Comparison of ENCODE assay signal across 22 cellular contexts in the genomic region with DNA sequence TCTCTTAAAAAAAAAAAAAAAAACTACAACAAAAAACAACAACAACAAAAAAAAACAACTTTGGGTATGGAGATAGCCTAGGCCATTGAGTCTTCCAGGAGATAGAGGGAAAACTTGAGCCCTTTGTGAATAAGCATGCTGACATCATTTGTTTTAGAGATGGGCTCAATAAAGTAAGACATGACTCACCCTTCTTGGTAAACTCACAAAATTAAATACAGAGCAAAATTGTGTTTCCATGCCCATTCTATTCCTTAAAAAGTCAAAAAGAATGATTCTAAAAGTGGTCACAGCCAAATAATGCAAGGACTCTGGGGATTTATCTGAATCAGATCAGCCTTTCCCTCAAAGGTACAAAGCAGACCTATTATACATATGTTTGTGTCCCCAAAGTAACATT.
DNase-seq lines count a peak whose midpoint lies in the region; ATAC-seq and TF ChIP-seq lines count a peak whose summit lies in the region.
"Had no signal": no experiment of that assay in that cellular context is flagged by ENCODE, and none has a peak within 500 bp of the region (broad histone marks: within the 10 kb centered on the region; RNA-seq: fewer than 3 reads in every experiment).

No MANE protein-coding gene starts in this region.

- no peak for ATAC-seq in GM18873 (IDR thresholded peaks at IDR 0.05; ENCODE audit: low FRiP score, unreplicated experiment)
- no peak for ATAC-seq in activated CD8-positive, alpha-beta T cell treated with anti-CD3 and anti-CD28 coated beads for 36 hours
- ATAC-seq in GM21515 (IDR thresholded peaks at IDR 0.05; ENCODE audit: unreplicated experiment), result no peak
- ATAC-seq: GM12878, K562, WTC11 had no signal

- no peaks in the 10 kb centered on the region for H3K79me2 ChIP-seq in smooth muscle cell (ENCODE audit: low read depth)

- no peaks in the 10 kb centered on the region for H3K4me1 ChIP-seq in smooth muscle cell (ENCODE audit: low read depth)
- H3K4me1 ChIP-seq: right atrium auricular region had no signal

- POLR2A ChIA-PET in activated CD8-positive, alpha-beta T cell treated with anti-CD3 and anti-CD28 coated beads for 36 hours (lab: Charles Lee), result no interaction called here

- H3K27me3 Mint-ChIP-seq in activated CD8-positive, alpha-beta T cell treated with anti-CD3 and anti-CD28 coated beads for 36 hours, result no peaks in the 10 kb centered on the region

- no peak overlapping the region for H3K4me3 ChIP-seq in fibroblast of mammary gland (ENCODE audit: control insufficient read depth, low read depth, low read length)
- no peak overlapping the region for H3K4me3 ChIP-seq in smooth muscle cell
- H3K4me3 ChIP-seq: GM12878, K562, right atrium auricular region had no signal

- TF ChIP-seq CTCF in fibroblast of mammary gland (conservative IDR thresholded peaks at IDR 0.05; ENCODE audit: control insufficient read depth, insufficient read depth, low read depth, low read length) (no peak), smooth muscle cell (IDR thresholded peaks at IDR 0.05; ENCODE audit: borderline replicate concordance, insufficient read depth, poor library complexity, severe bottlenecking) (no peak)
- TF ChIP-seq CTCF in activated CD8-positive, alpha-beta T cell treated with anti-CD3 and anti-CD28 coated beads for 36 hours (IDR thresholded peaks at IDR 0.05), result no peak

- no peaks in the 10 kb centered on the region for H3K36me3 ChIP-seq in smooth muscle cell (ENCODE audit: low read depth)
- H3K36me3 ChIP-seq: right atrium auricular region had no signal

- no peak overlapping the region for H3K9ac ChIP-seq in smooth muscle cell (ENCODE audit: low read depth)

- no peaks in the 10 kb centered on the region for H3K4me1 Mint-ChIP-seq in activated CD8-positive, alpha-beta T cell treated with anti-CD3 and anti-CD28 coated beads for 36 hours (ENCODE audit: low read depth)
- H3K4me1 Mint-ChIP-seq: immature natural killer cell, WTC11 had no signal

- no peak overlapping the region for H3K4me2 ChIP-seq in smooth muscle cell

- no peaks in the 10 kb centered on the region for H3K9me3 Mint-ChIP-seq in activated CD8-positive, alpha-beta T cell treated with anti-CD3 and anti-CD28 coated beads for 36 hours

- no peaks in the 10 kb centered on the region for H3K36me3 Mint-ChIP-seq in activated CD8-positive, alpha-beta T cell treated with anti-CD3 and anti-CD28 coated beads for 36 hours (ENCODE audit: low read depth)
- H3K36me3 Mint-ChIP-seq: brain, immature natural killer cell, WTC11 had no signal

- no peaks in the 10 kb centered on the region for H3K27me3 ChIP-seq in smooth muscle cell (ENCODE audit: low read depth)
- H3K27me3 ChIP-seq: right atrium auricular region had no signal

- no peaks in the 10 kb centered on the region for H3F3A ChIP-seq in smooth muscle cell (ENCODE audit: low read depth)

- intact Hi-C loops in activated CD8-positive, alpha-beta T cell treated with anti-CD3 and anti-CD28 coated beads for 36 hours (cut with micrococcal nuclease), result no loop called here

- no peak overlapping the region for H3K27ac Mint-ChIP-seq in activated CD8-positive, alpha-beta T cell treated with anti-CD3 and anti-CD28 coated beads for 36 hours
- H3K27ac Mint-ChIP-seq: brain; CD4-positive, alpha-beta T cell; immature natural killer cell; WTC11 had no signal

- CTCF ChIA-PET in activated CD8-positive, alpha-beta T cell treated with anti-CD3 and anti-CD28 coated beads for 36 hours (lab: Charles Lee), result no interaction called here

- H4K20me1 ChIP-seq in smooth muscle cell (ENCODE audit: low read depth), result no peaks in the 10 kb centered on the region

- no peaks in the 10 kb centered on the region for H3K9me3 ChIP-seq in smooth muscle cell (replicated peaks; ENCODE audit: low read depth)
- H3K9me3 ChIP-seq: right atrium auricular region had no signal

- H3K4me3 Mint-ChIP-seq in activated CD8-positive, alpha-beta T cell treated with anti-CD3 and anti-CD28 coated beads for 36 hours, result no peak overlapping the region
- H3K4me3 Mint-ChIP-seq: brain; CD4-positive, alpha-beta T cell; immature natural killer cell; WTC11 had no signal

- peak overlapping the region; percentile 72 for H3K27ac ChIP-seq in smooth muscle cell (ENCODE audit: low read depth)
- H3K27ac ChIP-seq: right atrium auricular region had no signal

- H2AFZ ChIP-seq in smooth muscle cell (ENCODE audit: low read depth), result no peak overlapping the region

- DNase-seq in EH (ENCODE audit: low read depth), result peak; percentile 85
- peak; percentile 47 for DNase-seq in RPMI7951 (ENCODE audit: low read depth)
- peak; percentile 91 for DNase-seq in fibroblast of mammary gland (ENCODE audit: low read depth)
- no peak for DNase-seq in smooth muscle cell (lab: John Stamatoyannopoulos, UW; ENCODE audit: unreplicated experiment)
- DNase-seq in NCI-H1092 treated with DMSO at 0.1 percent for 48 hours (lab: John Stamatoyannopoulos, UW), result no peak
- DNase-seq in activated CD8-positive, alpha-beta T cell treated with anti-CD3 and anti-CD28 coated beads for 36 hours, result no peak
- DNase-seq: CD4-positive, alpha-beta T cell; DND-41; effector CD4-positive, alpha-beta T cell; immature natural killer cell; mesendoderm; NCI-H1105 treated with DMSO at 0.1 percent for 48 hours; NCI-H2171 treated with DMSO at 0.1 percent for 48 hours; stimulated activated CD8-positive, alpha-beta memory T cell treated with anti-CD3 and anti-CD28 coated beads, Interleukin-4, amount 100 ng/mL, for 48 hours; T-helper 1 cell had no signal

Comparison
In these comparisons a context has a peak if more than half of its experiments do, and no peak if none do; other contexts are left out.
1. DNase-seq: peak in EH (single experiment), RPMI7951 (single experiment) and fibroblast of mammary gland (single experiment); none in smooth muscle cell (single experiment), NCI-H1092 treated with DMSO at 0.1 percent for 48 hours (single experiment) and activated CD8-positive, alpha-beta T cell treated with anti-CD3 and anti-CD28 coated beads for 36 hours (single experiment).